Comparison of ENCODE assay signal across 1 cellular context in the genomic region with DNA sequence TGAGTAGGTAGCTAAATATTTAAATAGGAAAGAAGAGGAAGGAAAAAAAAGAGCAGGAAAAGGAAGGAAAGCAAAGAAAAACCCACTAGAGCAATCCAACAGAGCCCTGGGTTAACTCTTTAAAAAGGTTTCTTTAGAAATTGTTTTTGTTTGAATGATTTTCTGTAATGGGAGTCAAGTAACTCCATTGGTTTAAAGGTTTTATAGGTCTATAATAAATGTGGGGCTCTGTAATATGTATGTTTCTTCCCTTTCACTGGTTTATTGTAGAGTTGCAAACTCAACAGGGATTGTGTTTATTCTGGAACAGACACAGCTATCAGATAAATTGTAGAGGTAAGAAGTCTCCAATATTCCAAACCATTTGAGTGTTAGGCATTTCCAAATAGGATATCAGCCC.
TF ChIP-seq lines count a peak whose summit lies in the region.

No MANE protein-coding gene starts in this region.

TF ChIP-seq in HEK293, 187 proteins besides CTCF, POLR2A, EP300 and RAD21 (continued from another document):
- TF ChIP-seq, protein P1, sequence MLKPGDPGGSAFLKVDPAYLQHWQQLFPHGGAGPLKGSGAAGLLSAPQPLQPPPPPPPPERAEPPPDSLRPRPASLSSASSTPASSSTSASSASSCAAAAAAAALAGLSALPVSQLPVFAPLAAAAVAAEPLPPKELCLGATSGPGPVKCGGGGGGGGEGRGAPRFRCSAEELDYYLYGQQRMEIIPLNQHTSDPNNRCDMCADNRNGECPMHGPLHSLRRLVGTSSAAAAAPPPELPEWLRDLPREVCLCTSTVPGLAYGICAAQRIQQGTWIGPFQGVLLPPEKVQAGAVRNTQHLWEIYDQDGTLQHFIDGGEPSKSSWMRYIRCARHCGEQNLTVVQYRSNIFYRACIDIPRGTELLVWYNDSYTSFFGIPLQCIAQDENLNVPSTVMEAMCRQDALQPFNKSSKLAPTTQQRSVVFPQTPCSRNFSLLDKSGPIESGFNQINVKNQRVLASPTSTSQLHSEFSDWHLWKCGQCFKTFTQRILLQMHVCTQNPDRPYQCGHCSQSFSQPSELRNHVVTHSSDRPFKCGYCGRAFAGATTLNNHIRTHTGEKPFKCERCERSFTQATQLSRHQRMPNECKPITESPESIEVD (tag by site-specific recombination; IDR thresholded peaks at IDR 0.05): peak; percentile 72
- TF ChIP-seq MZF1 (tag by site-specific recombination; IDR thresholded peaks at IDR 0.05; ENCODE audit: borderline replicate concordance): peak; percentile 67; the same call in 1 of the 2 replicates
- TF ChIP-seq TCF7L2 (IDR thresholded peaks at IDR 0.05; ENCODE audit: borderline replicate concordance, low read depth, low read length): no peak
- no peak for TF ChIP-seq ZNF274 (IDR thresholded peaks at IDR 0.05; ENCODE audit: low read length)
- no peak for TF ChIP-seq ZNF274 (tag by site-specific recombination; IDR thresholded peaks at IDR 0.05; ENCODE audit: borderline replicate concordance)
TF ChIP-seq in HEK293: peak in this region for 3.
